21 cellular contexts compared by ENCODE assay signal in genomic region chr7:121012919-121013318, GRCh38. TPM values are rescaled to one million over a fixed set of nuclear protein-coding genes. Genes with fewer than 3 reads are reported as not detected.
DNase-seq lines count a peak whose midpoint lies in the region; ATAC-seq, FAIRE-seq and TF ChIP-seq lines count a peak whose summit lies in the region.
"Had no signal": no experiment of that assay in that cellular context is flagged by ENCODE, and none has a peak within 500 bp of the region (broad histone marks: within the 10 kb centered on the region; RNA-seq: fewer than 3 reads in every experiment).

No MANE protein-coding gene starts in this region.

- H3K9me1 ChIP-seq in K562 (ENCODE audit: control insufficient read depth, insufficient read depth, low read length): no peaks in the 10 kb centered on the region

- H3K79me2 ChIP-seq in K562 (ENCODE audit: control insufficient read depth, insufficient read depth, low read length): peaks cover 97% of the 10 kb centered on the region

- H3K36me3 ChIP-seq in K562 (ENCODE audit: control insufficient read depth, insufficient read depth, low read length): peaks cover 92% of the 10 kb centered on the region
- peaks cover 0 to 10% of the 10 kb centered on the region in 2 donors for H3K36me3 ChIP-seq in gastrocnemius medialis
- H3K36me3 ChIP-seq: HAP-1 had no signal

- H3K4me1 ChIP-seq in K562 (replicated peaks in 1 of 2; ENCODE audit: control insufficient read depth in 2 of 2, insufficient read depth in 2 of 2, low read length in 2 of 2) (peaks cover 4 to 28% of the 10 kb centered on the region in 2 experiments; a peak in 3 of 5 replicates), gastrocnemius medialis (peaks cover 76 to 83% of the 10 kb centered on the region in 2 donors)
- H3K4me1 ChIP-seq: HAP-1 had no signal

- intact Hi-C loops in K562 (cut with micrococcal nuclease): no loop called here
- intact Hi-C loops in gastrocnemius medialis (cut with DNase I; ENCODE audit: low total_unique reads): loop anchor here (5.0 kb wide), 1 partner anchor 39 kb away; no protein-coding TSS in a partner anchor

- no peak for TF ChIP-seq CTCF in K562 (IDR thresholded peaks at IDR 0.05 in 2 of 3, conservative IDR thresholded peaks at IDR 0.05 in 1 of 3; ENCODE audit: insufficient read depth in 2 of 3, low read depth in 1 of 3, low read length in 3 of 3)
- TF ChIP-seq CTCF in gastrocnemius medialis (IDR thresholded peaks at IDR 0.05 in 4 of 5, conservative IDR thresholded peaks at IDR 0.05 in 1 of 5): no peak

- H4K20me1 ChIP-seq in K562 (replicated peaks; ENCODE audit: control insufficient read depth, insufficient read depth, low read length): no peaks in the 10 kb centered on the region

- in situ Hi-C loops in K562 (cut with MboI): no loop called here
- in situ Hi-C loops in gastrocnemius medialis (cut with MboI; ENCODE audit: low sequenced_read_pairs in 4 of 4): no loop called here

- BruUV-seq in K562 (replicated peaks; lab: Mats Ljungman, UMichigan): no TSS peak

- H2AFZ ChIP-seq in K562 (ENCODE audit: low read depth, low read length): no peak overlapping the region

- TF ChIP-seq EP300 in K562 (IDR thresholded peaks at IDR 0.05; ENCODE audit: low read length): no peak

- H3K27ac ChIP-seq in K562 (ENCODE audit: extremely low read depth, low read depth, low read length) (no peak overlapping the region), gastrocnemius medialis (peak overlapping the region; percentile 86 to 98 (median 94))

- 79% methylated on average over 2 of the region's 2 CpGs for WGBS in K562 (ENCODE audit: insufficient coverage, low coverage, missing lambda C conversion rate)

- no peak overlapping the region for H3K9ac ChIP-seq in K562 (ENCODE audit: insufficient read depth in 1 of 2, low read depth in 2 of 2, low read length in 2 of 2)

- FAIRE-seq in K562 (lab: Jason Lieb, UNC): no peak
- FAIRE-seq: G401.6, HTR-8/SVneo had no signal

- CTCF ChIA-PET in HEK293T (lab: Yijun Ruan, JAX) (no interaction called here), K562 (lab: Yijun Ruan, JAX; ENCODE audit: low intra/inter-chr PET ratio) (no interaction called here)

- no peak for ATAC-seq in K562
- ATAC-seq in gastrocnemius medialis: peak; percentile 87 to 91
- no peak for ATAC-seq in HG03521 (IDR thresholded peaks at IDR 0.05; ENCODE audit: unreplicated experiment)
- ATAC-seq: Panc1 had no signal

- H3K4me3 ChIP-seq in K562: no peak overlapping the region
- H3K4me3 ChIP-seq in gastrocnemius medialis: peak overlapping the region; percentile 21 to 34 (median 28)
- H3K4me3 ChIP-seq: HAP-1 had no signal

- no peak for TF ChIP-seq POLR2A in K562 (conservative IDR thresholded peaks at IDR 0.05)
- no peak for TF ChIP-seq POLR2A in gastrocnemius medialis (IDR thresholded peaks at IDR 0.05)

- POLR2A ChIA-PET in HEK293T (lab: Yijun Ruan, JAX) (interaction anchor here (0.9 kb wide), 1 partner anchor 10 kb away, joined by 3 read pairs; no protein-coding TSS in a partner anchor), K562 (lab: Yijun Ruan, JAX) (interaction anchor here (1.0 kb wide), 1 partner anchor 26 kb away, joined by 4 read pairs; no protein-coding TSS in a partner anchor)

- TF ChIP-seq RAD21 in K562 (CRISPR knock-in tag; conservative IDR thresholded peaks at IDR 0.05 in 1 of 2, IDR thresholded peaks at IDR 0.05 in 1 of 2): no peak

- H3K27me3 ChIP-seq in K562 (ENCODE audit: control insufficient read depth in 2 of 2, insufficient read depth in 2 of 2, low read length in 2 of 2) (no peaks in the 10 kb centered on the region), gastrocnemius medialis (no peaks in the 10 kb centered on the region)

- DNase-seq in NCI-H510A treated with DMSO at 0.1 percent for 48 hours (lab: John Stamatoyannopoulos, UW): peak; percentile 12
- no peak for DNase-seq in NCI-H510A (lab: John Stamatoyannopoulos, UW)
- DNase-seq in HEK293T (ENCODE audit: extremely low spot score): no peak
- DNase-seq in K562 (ENCODE audit: extremely low read depth in 1 of 4, low spot score in 3 of 4): no peak
- DNase-seq in gastrocnemius medialis: no peak
- DNase-seq in mesenteric fat pad (ENCODE audit: low spot score): no peak
- DNase-seq in NCI-H1694 (lab: John Stamatoyannopoulos, UW): no peak
- DNase-seq: COR-L47, DMS 273 treated with DMSO at 0.1 percent for 48 hours, DND-41, Kasumi-1, MM.1S, NCI-H1105 treated with DMSO at 0.1 percent for 48 hours, NCI-H1694 treated with DMSO at 0.1 percent for 48 hours, NCI-H345, NCI-H748 treated with DMSO at 0.1 percent for 48 hours had no signal

- no peak overlapping the region for H3K4me2 ChIP-seq in K562 (ENCODE audit: insufficient read depth, low read length)

- H3K9me3 ChIP-seq in K562 (replicated peaks; ENCODE audit: control insufficient read depth, insufficient read depth, low read depth, low read length) (no peaks in the 10 kb centered on the region), gastrocnemius medialis (no peaks in the 10 kb centered on the region)
- H3K9me3 ChIP-seq: HAP-1 had no signal

TF ChIP-seq in HEK293T, 16 proteins besides CTCF, POLR2A, EP300 and RAD21:
- TF ChIP-seq, protein P1, sequence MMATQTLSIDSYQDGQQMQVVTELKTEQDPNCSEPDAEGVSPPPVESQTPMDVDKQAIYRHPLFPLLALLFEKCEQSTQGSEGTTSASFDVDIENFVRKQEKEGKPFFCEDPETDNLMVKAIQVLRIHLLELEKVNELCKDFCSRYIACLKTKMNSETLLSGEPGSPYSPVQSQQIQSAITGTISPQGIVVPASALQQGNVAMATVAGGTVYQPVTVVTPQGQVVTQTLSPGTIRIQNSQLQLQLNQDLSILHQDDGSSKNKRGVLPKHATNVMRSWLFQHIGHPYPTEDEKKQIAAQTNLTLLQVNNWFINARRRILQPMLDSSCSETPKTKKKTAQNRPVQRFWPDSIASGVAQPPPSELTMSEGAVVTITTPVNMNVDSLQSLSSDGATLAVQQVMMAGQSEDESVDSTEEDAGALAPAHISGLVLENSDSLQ (IDR thresholded peaks at IDR 0.05): peak; percentile 54; the same call in 1 of the 2 replicates
- no peak for TF ChIP-seq HDGF (IDR thresholded peaks at IDR 0.05; ENCODE audit: borderline replicate concordance)

TF ChIP-seq in K562, 482 proteins besides CTCF, POLR2A, EP300 and RAD21 (continues in another document):
- TF ChIP-seq MEIS2 (IDR thresholded peaks at IDR 0.05; ENCODE audit: partially characterized antibody) (peak; percentile 39), MYBL2 (IDR thresholded peaks at IDR 0.05; ENCODE audit: low read depth) (no peak), MYBL2 (CRISPR knock-in tag; IDR thresholded peaks at IDR 0.05; ENCODE audit: borderline replicate concordance) (no peak), SRSF1 (IDR thresholded peaks at IDR 0.05; ENCODE audit: low read depth, low read length) (no peak), TAF7 (tag; IDR thresholded peaks at IDR 0.05) (no peak), FOXA3 (CRISPR knock-in tag; conservative IDR thresholded peaks at IDR 0.05 in 1 of 2, IDR thresholded peaks at IDR 0.05 in 1 of 2) (peak in 1 of 2 experiments; percentile 73; a peak in 2 of 4 replicates)
- TF ChIP-seq, protein P2, sequence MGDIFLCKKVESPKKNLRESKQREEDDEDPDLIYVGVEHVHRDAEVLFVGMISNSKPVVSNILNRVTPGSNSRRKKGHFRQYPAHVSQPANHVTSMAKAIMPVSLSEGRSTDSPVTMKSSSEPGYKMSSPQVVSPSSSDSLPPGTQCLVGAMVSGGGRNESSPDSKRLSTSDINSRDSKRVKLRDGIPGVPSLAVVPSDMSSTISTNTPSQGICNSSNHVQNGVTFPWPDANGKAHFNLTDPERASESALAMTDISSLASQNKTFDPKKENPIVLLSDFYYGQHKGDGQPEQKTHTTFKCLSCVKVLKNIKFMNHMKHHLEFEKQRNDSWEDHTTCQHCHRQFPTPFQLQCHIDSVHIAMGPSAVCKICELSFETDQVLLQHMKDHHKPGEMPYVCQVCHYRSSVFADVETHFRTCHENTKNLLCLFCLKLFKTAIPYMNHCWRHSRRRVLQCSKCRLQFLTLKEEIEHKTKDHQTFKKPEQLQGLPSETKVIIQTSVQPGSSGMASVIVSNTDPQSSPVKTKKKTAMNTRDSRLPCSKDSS (IDR thresholded peaks at IDR 0.05; ENCODE audit: low read depth, partially characterized antibody): no peak
- TF ChIP-seq, protein P1 (IDR thresholded peaks at IDR 0.05): peak; percentile 44

RNA-seq across cellular contexts. Expression of gene CPED1, which starts 24.4 kb away (rescaled TPM):
- total RNA-seq in K562 (2011; cell fraction: chromatin; rRNA removed; ENCODE audit: low replicate concordance): 894 and 1,629 TPM in 2 replicates
- total RNA-seq in K562 (2011; cell fraction: nucleolus; rRNA removed): 336 and 368 TPM in 2 replicates
- 603 and 625 TPM in 2 replicates for total RNA-seq in K562 (2011; cell fraction: nucleoplasm; rRNA removed)
- total RNA-seq in K562 (2014; rRNA removed): 228 and 247 TPM in 2 replicates
- total RNA-seq in K562 (2014; rRNA removed; fragmentation: Illumina TruSeq; extraction: Trizol): 393 and 413 TPM in 2 replicates
- 254 and 267 TPM in 2 replicates for total RNA-seq in K562 (2015; rRNA removed; fragmentation: Illumina TruSeq; extraction: Trizol)
- 290 and 301 TPM in 2 replicates for total RNA-seq in K562 (2021)
- 205 and 316 TPM in 2 replicates for polyA plus RNA-seq in K562 (2011; rRNA removed)
- polyA plus RNA-seq in K562 (2011; cell fraction: cytosol; rRNA removed): 91.5 and 147 TPM in 2 replicates
- polyA plus RNA-seq in K562 (2011; cell fraction: nucleus; rRNA removed): 211 and 239 TPM in 2 replicates
- polyA plus RNA-seq in K562 (2012): 152 and 202 TPM in 2 replicates
- polyA plus RNA-seq in K562 (2014; fragmentation: Illumina TruSeq; extraction: Trizol): 288 and 329 TPM in 2 replicates
- 100 to 1,000 TPM; 221 to 292 TPM for polyA plus RNA-seq in K562 (2014; fragmentation: Nextera tagmentation; extraction: Ambion mirVana)
- polyA plus RNA-seq in K562 (2014; rRNA removed): 195 and 210 TPM in 2 replicates
- 717 and 810 TPM in 2 replicates for polyA minus RNA-seq in K562 (2011; rRNA and poly(A)+ RNA removed)
- 96.8 and 138 TPM in 2 replicates for polyA minus RNA-seq in K562 (2011; cell fraction: cytosol; rRNA and poly(A)+ RNA removed)
- polyA minus RNA-seq in K562 (2011; cell fraction: nucleus; rRNA and poly(A)+ RNA removed): 704 and 866 TPM in 2 replicates
- 10 to 100 TPM in 3 of 4 donors, 1 to 10 TPM in 1; 4.8 to 35.5 (median 34.1) TPM for total RNA-seq in gastrocnemius medialis
- 44.4 TPM for total RNA-seq in mesenteric fat pad

Comparison
In these comparisons a context has a peak if more than half of its experiments do, and no peak if none do; other contexts are left out.
1. ATAC-seq: peak in gastrocnemius medialis (2 of 2); none in K562 (single experiment) and HG03521 (single experiment).